3 cellular contexts compared by ENCODE assay signal in the genomic region with DNA sequence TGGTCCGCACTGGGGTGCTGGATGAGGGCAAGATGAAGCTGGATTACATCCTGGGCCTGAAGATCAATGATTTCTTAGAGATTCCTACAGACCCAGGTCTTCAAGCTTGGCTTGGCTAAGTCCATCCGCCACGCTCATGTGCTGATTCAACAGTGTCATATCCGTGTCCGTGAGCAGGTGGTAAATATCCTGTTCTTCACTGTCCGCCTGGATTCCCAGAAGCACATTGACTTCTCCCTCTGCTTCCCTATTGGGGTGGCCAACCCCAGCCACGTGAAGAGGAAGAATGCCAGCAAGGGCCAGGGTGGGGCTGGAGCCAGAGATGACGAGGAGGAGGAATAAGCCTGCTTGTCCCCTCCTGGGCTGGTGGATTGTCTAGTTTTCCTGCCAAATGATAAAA.
A peak's percentile ranks its signal among the peaks of the same experiment; 100 is the strongest.
TF ChIP-seq lines count a peak whose summit lies in the region.

No MANE protein-coding gene starts in this region.

TF ChIP-seq in HepG2, 621 proteins besides CTCF, POLR2A, EP300 and RAD21:
- peak; percentile 27 to 31; a peak in 2 of 4 replicates for TF ChIP-seq MAFK (conservative IDR thresholded peaks at IDR 0.05 in 1 of 2, IDR thresholded peaks at IDR 0.05 in 1 of 2; ENCODE audit: low read length in 2 of 2)
- no peak for TF ChIP-seq ZNF564 (CRISPR knock-in tag; IDR thresholded peaks at IDR 0.05)
- TF ChIP-seq MAFF (IDR thresholded peaks at IDR 0.05; ENCODE audit: low read depth, low read length) = 0 out of 2 replicates have a peak, but pooled peaks have one; percentile 6
TF ChIP-seq in HepG2: peak in this region for 2.

TF ChIP-seq in K562, 482 proteins besides CTCF, POLR2A, EP300 and RAD21:
- peak; percentile 56 for TF ChIP-seq MAFG (tag; conservative IDR thresholded peaks at IDR 0.05)
- TF ChIP-seq ZNF316 (IDR thresholded peaks at IDR 0.05) = peak; percentile 46
- 0 out of 2 replicates have a peak, but pooled peaks have one; percentile 24 for TF ChIP-seq MAFF (IDR thresholded peaks at IDR 0.05; ENCODE audit: low read length)
- no peak for TF ChIP-seq ZNF197 (CRISPR knock-in tag; IDR thresholded peaks at IDR 0.05; ENCODE audit: low read depth)
- peak; percentile 50; the same call in 1 of the 2 replicates for TF ChIP-seq C11orf30 (IDR thresholded peaks at IDR 0.05; ENCODE audit: low read depth)
TF ChIP-seq in K562: peak in this region for 4.

TF ChIP-seq in GM23338, 12 proteins besides CTCF, POLR2A, EP300 and RAD21:
- no peak for TF ChIP-seq ZNF462 (CRISPR knock-in tag; IDR thresholded peaks at IDR 0.05)
- no peak for TF ChIP-seq CREB1 (CRISPR knock-in tag; IDR thresholded peaks at IDR 0.05; ENCODE audit: low read depth)
- TF ChIP-seq, protein P1, sequence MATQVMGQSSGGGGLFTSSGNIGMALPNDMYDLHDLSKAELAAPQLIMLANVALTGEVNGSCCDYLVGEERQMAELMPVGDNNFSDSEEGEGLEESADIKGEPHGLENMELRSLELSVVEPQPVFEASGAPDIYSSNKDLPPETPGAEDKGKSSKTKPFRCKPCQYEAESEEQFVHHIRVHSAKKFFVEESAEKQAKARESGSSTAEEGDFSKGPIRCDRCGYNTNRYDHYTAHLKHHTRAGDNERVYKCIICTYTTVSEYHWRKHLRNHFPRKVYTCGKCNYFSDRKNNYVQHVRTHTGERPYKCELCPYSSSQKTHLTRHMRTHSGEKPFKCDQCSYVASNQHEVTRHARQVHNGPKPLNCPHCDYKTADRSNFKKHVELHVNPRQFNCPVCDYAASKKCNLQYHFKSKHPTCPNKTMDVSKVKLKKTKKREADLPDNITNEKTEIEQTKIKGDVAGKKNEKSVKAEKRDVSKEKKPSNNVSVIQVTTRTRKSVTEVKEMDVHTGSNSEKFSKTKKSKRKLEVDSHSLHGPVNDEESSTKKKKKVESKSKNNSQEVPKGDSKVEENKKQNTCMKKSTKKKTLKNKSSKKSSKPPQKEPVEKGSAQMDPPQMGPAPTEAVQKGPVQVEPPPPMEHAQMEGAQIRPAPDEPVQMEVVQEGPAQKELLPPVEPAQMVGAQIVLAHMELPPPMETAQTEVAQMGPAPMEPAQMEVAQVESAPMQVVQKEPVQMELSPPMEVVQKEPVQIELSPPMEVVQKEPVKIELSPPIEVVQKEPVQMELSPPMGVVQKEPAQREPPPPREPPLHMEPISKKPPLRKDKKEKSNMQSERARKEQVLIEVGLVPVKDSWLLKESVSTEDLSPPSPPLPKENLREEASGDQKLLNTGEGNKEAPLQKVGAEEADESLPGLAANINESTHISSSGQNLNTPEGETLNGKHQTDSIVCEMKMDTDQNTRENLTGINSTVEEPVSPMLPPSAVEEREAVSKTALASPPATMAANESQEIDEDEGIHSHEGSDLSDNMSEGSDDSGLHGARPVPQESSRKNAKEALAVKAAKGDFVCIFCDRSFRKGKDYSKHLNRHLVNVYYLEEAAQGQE (IDR thresholded peaks at IDR 0.05; ENCODE audit: unreplicated experiment) = no peak
- no peak for TF ChIP-seq ZNF331 (CRISPR knock-in tag; IDR thresholded peaks at IDR 0.05; ENCODE audit: low read depth)
- no peak for TF ChIP-seq STAT1 (IDR thresholded peaks at IDR 0.05; ENCODE audit: unreplicated experiment)
- TF ChIP-seq NANOG (IDR thresholded peaks at IDR 0.05; ENCODE audit: borderline replicate concordance) = no peak
- TF ChIP-seq JUNB (IDR thresholded peaks at IDR 0.05; ENCODE audit: unreplicated experiment) = no peak
- TF ChIP-seq EZH2phosphoT487 (IDR thresholded peaks at IDR 0.05; ENCODE audit: unreplicated experiment) = no peak
